In the genomic region with DNA sequence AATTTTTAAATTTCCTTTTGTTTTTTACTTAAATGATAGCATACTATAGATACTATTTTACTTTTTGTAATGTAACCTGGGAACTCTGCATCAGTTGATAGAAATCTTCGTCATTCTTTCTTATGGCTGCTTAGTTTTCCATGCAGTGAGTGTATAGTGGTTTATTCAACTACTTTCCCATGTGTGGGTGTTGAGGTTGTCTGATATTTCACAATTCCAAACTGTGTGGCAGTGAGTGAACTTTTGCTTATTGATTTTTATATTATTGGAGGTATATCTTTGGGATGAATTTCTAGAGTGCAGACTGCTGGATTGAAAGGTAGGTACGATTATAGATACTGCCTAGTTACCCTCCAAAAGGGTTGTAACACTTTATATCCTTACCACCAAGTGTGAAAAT, we compare ENCODE assay signal across 29 cellular contexts.
"Had no signal": no experiment of that assay in that cellular context is flagged by ENCODE, and none has a peak within 500 bp of the region (broad histone marks: within the 10 kb centered on the region; RNA-seq: fewer than 3 reads in every experiment).

No MANE protein-coding gene starts in this region.

- H3K4me3 ChIP-seq: heart right ventricle, hepatocyte, left lung, lower lobe of right lung, pancreas, prostate gland, sigmoid colon, tibial nerve, vagina had no signal

- H3K9me3 Mint-ChIP-seq: naive thymus-derived CD8-positive, alpha-beta T cell; nephron; stimulated activated memory B cell treated with anti-CD40 and anti-IgM and Interleukin-4, amounts not matched to agents 10 μg/mL and 1 μg/mL and 100 μg/mL, for 72 hours had no signal

- H3K4me3 Mint-ChIP-seq: naive thymus-derived CD8-positive, alpha-beta T cell; nephron; neural crest cell; stimulated activated memory B cell treated with anti-CD40 and anti-IgM and Interleukin-4, amounts not matched to agents 10 μg/mL and 1 μg/mL and 100 μg/mL, for 72 hours; type B pancreatic cell had no signal

- DNase-seq: heart right ventricle; kidney glomerular epithelial cell; left cardiac atrium; left lung; lower lobe of right lung; mammary epithelial cell; mesenchymal stem cell; naive thymus-derived CD8-positive, alpha-beta T cell; nucleus accumbens; pancreas; posterior cingulate gyrus; retina; right cardiac atrium; sigmoid colon; small intestine; stimulated activated CD4-positive, alpha-beta T cell treated with anti-CD3 and anti-CD28 coated beads, Interleukin-1b, Interleukin-23, amount 100 ng/mL, for 48 hours; stimulated activated CD4-positive, alpha-beta T cell treated with anti-CD3 and anti-CD28 coated beads, Interleukin-2, amount 100 ng/mL, for 48 hours; stimulated activated CD4-positive, alpha-beta T cell treated with anti-CD3 and anti-CD28 coated beads, Interleukin-4, amount 100 ng/mL, for 4 hours; stimulated activated CD8-positive, alpha-beta memory T cell treated with anti-CD3 and anti-CD28 coated beads, Interleukin-4, amount 100 ng/mL, for 48 hours; stimulated activated naive CD4-positive, alpha-beta T cell treated with Interleukin-2 at 50 U/mL for 16 hours; substantia nigra had no signal

- ATAC-seq: heart right ventricle; left cardiac atrium; left lung; lower lobe of right lung; naive thymus-derived CD8-positive, alpha-beta T cell; pancreas; right cardiac atrium; stimulated activated memory B cell treated with anti-CD40 and anti-IgM and Interleukin-4, amounts not matched to agents 10 μg/mL and 1 μg/mL and 100 μg/mL, for 72 hours had no signal

- H3K27ac Mint-ChIP-seq: nephron; stimulated activated memory B cell treated with anti-CD40 and anti-IgM and Interleukin-4, amounts not matched to agents 10 μg/mL and 1 μg/mL and 100 μg/mL, for 72 hours; type B pancreatic cell had no signal

- H3K79me2 ChIP-seq: hepatocyte had no signal

- H3K4me1 Mint-ChIP-seq: nephron, neural crest cell had no signal

- H3K4me2 ChIP-seq: hepatocyte had no signal

- H2AFZ ChIP-seq: hepatocyte had no signal

- H3K27ac ChIP-seq: heart right ventricle, hepatocyte, left lung, lower lobe of right lung, pancreas, prostate gland, sigmoid colon, tibial nerve, vagina had no signal

- H3K36me3 ChIP-seq: heart right ventricle, left lung, lower lobe of right lung, pancreas, prostate gland, sigmoid colon, tibial nerve, vagina had no signal

- H3K27me3 Mint-ChIP-seq: naive thymus-derived CD8-positive, alpha-beta T cell; stimulated activated memory B cell treated with anti-CD40 and anti-IgM and Interleukin-4, amounts not matched to agents 10 μg/mL and 1 μg/mL and 100 μg/mL, for 72 hours; type B pancreatic cell had no signal

- H3K4me1 ChIP-seq: left lung, lower lobe of right lung, pancreas, prostate gland, tibial nerve, vagina had no signal

- H3K27me3 ChIP-seq: heart right ventricle, hepatocyte, left lung, pancreas, sigmoid colon, tibial nerve, vagina had no signal

- H3K9me3 ChIP-seq: heart right ventricle, left lung, lower lobe of right lung, pancreas, prostate gland, sigmoid colon, tibial nerve, vagina had no signal
